ENCODE assay signal across 8 cellular contexts in genomic region chr6:142946924-142947701, GRCh38. TPM values are rescaled to one million over a fixed set of nuclear protein-coding genes. Genes with fewer than 3 reads are reported as not detected.
DNase-seq lines count a peak whose midpoint lies in the region; ATAC-seq lines count a peak whose summit lies in the region.

No MANE protein-coding gene starts in this region.

- peak overlapping the region; percentile 79 for H3K9ac ChIP-seq in NT2/D1 (ENCODE audit: insufficient read length, low read depth)

- peak; percentile 58 for ATAC-seq in HG02885 (IDR thresholded peaks at IDR 0.05; ENCODE audit: poor library complexity, unreplicated experiment)
- peak; percentile 58 for ATAC-seq in esophagus mucosa
- peak; percentile 81 for ATAC-seq in stimulated activated memory B cell treated with anti-CD40 and anti-IgM and Interleukin-4, amounts not matched to agents 10 μg/mL and 1 μg/mL and 100 μg/mL, for 72 hours

- peaks cover 25% of the 10 kb centered on the region for H3K36me3 Mint-ChIP-seq in activated T-cell treated with anti-CD3 and anti-CD28 coated beads, Interleukin-2, amount 50 U/mL, for 24 hours (ENCODE audit: low read depth)
- no peaks in the 10 kb centered on the region for H3K36me3 Mint-ChIP-seq in stimulated activated memory B cell treated with anti-CD40 and anti-IgM and Interleukin-4, amounts not matched to agents 10 μg/mL and 1 μg/mL and 100 μg/mL, for 72 hours

- DNase-seq in NCI-H2107 (lab: John Stamatoyannopoulos, UW) = peak; percentile 16
- DNase-seq in NCI-H2107 treated with DMSO at 0.1 percent for 48 hours (lab: John Stamatoyannopoulos, UW; ENCODE audit: unreplicated experiment) = no peak
- DNase-seq in NT2/D1 (ENCODE audit: low read depth, low spot score) = no peak
- DNase-seq in activated T-cell treated with anti-CD3 and anti-CD28 coated beads, Interleukin-2, amount 50 U/mL, for 24 hours = peak; percentile 85
- peak; percentile 89 for DNase-seq in myocyte (ENCODE audit: low read depth)

- peak overlapping the region; percentile 76 for H3K4me3 ChIP-seq in NT2/D1 (ENCODE audit: insufficient read length, low read depth)

- H3K4me1 Mint-ChIP-seq in activated T-cell treated with anti-CD3 and anti-CD28 coated beads, Interleukin-2, amount 50 U/mL, for 24 hours (ENCODE audit: low read depth) = peaks cover 37% of the 10 kb centered on the region
- peaks cover 36% of the 10 kb centered on the region for H3K4me1 Mint-ChIP-seq in stimulated activated memory B cell treated with anti-CD40 and anti-IgM and Interleukin-4, amounts not matched to agents 10 μg/mL and 1 μg/mL and 100 μg/mL, for 72 hours

- H3K27me3 Mint-ChIP-seq in activated T-cell treated with anti-CD3 and anti-CD28 coated beads, Interleukin-2, amount 50 U/mL, for 24 hours = no peaks in the 10 kb centered on the region
- no peaks in the 10 kb centered on the region for H3K27me3 Mint-ChIP-seq in stimulated activated memory B cell treated with anti-CD40 and anti-IgM and Interleukin-4, amounts not matched to agents 10 μg/mL and 1 μg/mL and 100 μg/mL, for 72 hours

- H3K9me3 Mint-ChIP-seq in activated T-cell treated with anti-CD3 and anti-CD28 coated beads, Interleukin-2, amount 50 U/mL, for 24 hours = no peaks in the 10 kb centered on the region
- no peaks in the 10 kb centered on the region for H3K9me3 Mint-ChIP-seq in stimulated activated memory B cell treated with anti-CD40 and anti-IgM and Interleukin-4, amounts not matched to agents 10 μg/mL and 1 μg/mL and 100 μg/mL, for 72 hours

- peaks cover 28% of the 10 kb centered on the region for H3K27me3 ChIP-seq in NT2/D1 (ENCODE audit: insufficient read depth, insufficient read length)

- H3K4me3 Mint-ChIP-seq in activated T-cell treated with anti-CD3 and anti-CD28 coated beads, Interleukin-2, amount 50 U/mL, for 24 hours = peak overlapping the region; percentile 92
- peak overlapping the region; percentile 92 for H3K4me3 Mint-ChIP-seq in stimulated activated memory B cell treated with anti-CD40 and anti-IgM and Interleukin-4, amounts not matched to agents 10 μg/mL and 1 μg/mL and 100 μg/mL, for 72 hours

- H3K4me1 ChIP-seq in NT2/D1 (ENCODE audit: insufficient read depth, insufficient read length) = no peaks in the 10 kb centered on the region

- no peaks in the 10 kb centered on the region for H3K9me3 ChIP-seq in NT2/D1 (ENCODE audit: insufficient read depth, low read length)

- no peaks in the 10 kb centered on the region for H3K36me3 ChIP-seq in NT2/D1 (ENCODE audit: insufficient read depth, insufficient read length, low read length)

- peak overlapping the region; percentile 97 for H3K27ac Mint-ChIP-seq in activated T-cell treated with anti-CD3 and anti-CD28 coated beads, Interleukin-2, amount 50 U/mL, for 24 hours
- H3K27ac Mint-ChIP-seq in stimulated activated memory B cell treated with anti-CD40 and anti-IgM and Interleukin-4, amounts not matched to agents 10 μg/mL and 1 μg/mL and 100 μg/mL, for 72 hours = peak overlapping the region; percentile 92

RNA-seq across cellular contexts. Expression of gene HIVEP2, which starts 2.1 kb away (rescaled TPM):
- total RNA-seq in esophagus mucosa = 12.2 TPM
- 17.2 and 18.1 TPM in 2 replicates for total RNA-seq in myocyte
- 5.5 TPM for polyA plus RNA-seq in myocyte (2012)

Comparison
In these comparisons a context has a peak if more than half of its experiments do, and no peak if none do; other contexts are left out.
1. DNase-seq: peak in NCI-H2107 (single experiment), activated T-cell treated with anti-CD3 and anti-CD28 coated beads, Interleukin-2, amount 50 U/mL, for 24 hours (single experiment) and myocyte (single experiment); none in NCI-H2107 treated with DMSO at 0.1 percent for 48 hours (single experiment) and NT2/D1 (single experiment).
2. Peak in every context shown above with its lines, with median percentiles within 50 percentile points of each other: ATAC-seq.